Comparison of ENCODE assay signal across 8 cellular contexts in genomic region chr5:158979749-158980521, GRCh38.
DNase-seq lines count a peak whose midpoint lies in the region; ATAC-seq and FAIRE-seq lines count a peak whose summit lies in the region.

No MANE protein-coding gene starts in this region.

- H3K4me1 Mint-ChIP-seq in memory B cell = peaks cover 33% of the 10 kb centered on the region

- H3K27me3 Mint-ChIP-seq in memory B cell = no peaks in the 10 kb centered on the region

- ATAC-seq in memory B cell (ENCODE audit: low read depth) = no peak

- peak overlapping the region; percentile 85 for H3K27ac Mint-ChIP-seq in memory B cell

- H3K4me3 Mint-ChIP-seq in memory B cell = no peak overlapping the region

- no peaks in the 10 kb centered on the region for H3K9me3 Mint-ChIP-seq in memory B cell

- no peak for FAIRE-seq in urothelium cell line (lab: Jason Lieb, UNC)

- peaks cover 8% of the 10 kb centered on the region for H3K36me3 Mint-ChIP-seq in memory B cell

- DNase-seq in NCI-H2107 treated with DMSO at 0.1 percent for 48 hours (lab: John Stamatoyannopoulos, UW; ENCODE audit: unreplicated experiment) (peak; percentile 24), NCI-H2107 (lab: John Stamatoyannopoulos, UW) (no peak), cerebellar nuclear complex (lab: John Stamatoyannopoulos, UW) (peak; percentile 72 to 94), memory B cell (ENCODE audit: low spot score in 2 of 2) (no peak), urothelium cell line (ENCODE audit: low spot score) (peak; percentile 46), Kasumi-1 (lab: John Stamatoyannopoulos, UW) (no peak), amniotic stem cell (lab: John Stamatoyannopoulos, UW) (no peak)
- no peak for DNase-seq in stimulated activated naive CD4-positive, alpha-beta T cell treated with Interleukin-2 at 50 U/mL for 16 hours (lab: John Stamatoyannopoulos, UW)

Comparison
In these comparisons a context has a peak if more than half of its experiments do, and no peak if none do; other contexts are left out.
1. DNase-seq: peak in NCI-H2107 treated with DMSO at 0.1 percent for 48 hours (single experiment), cerebellar nuclear complex (2 of 2) and urothelium cell line (single experiment); none in NCI-H2107 (single experiment), memory B cell (0 of 2), Kasumi-1 (0 of 2), amniotic stem cell (single experiment) and stimulated activated naive CD4-positive, alpha-beta T cell treated with Interleukin-2 at 50 U/mL for 16 hours (single experiment).